In genomic region chr10:69345402-69345801, GRCh38 we compare ENCODE assay signal across 11 cellular contexts.
A peak's percentile ranks its signal among the peaks of the same experiment; 100 is the strongest.
DNase-seq lines count a peak whose midpoint lies in the region; ATAC-seq and TF ChIP-seq lines count a peak whose summit lies in the region.
"Had no signal": no experiment of that assay in that cellular context is flagged by ENCODE, and none has a peak within 500 bp of the region (broad histone marks: within the 10 kb centered on the region; RNA-seq: fewer than 3 reads in every experiment).

No MANE protein-coding gene starts in this region.

- peaks cover 60% of the 10 kb centered on the region for H3K4me1 Mint-ChIP-seq in central memory CD8-positive, alpha-beta T cell
- peaks cover 48% of the 10 kb centered on the region for H3K4me1 Mint-ChIP-seq in neural crest cell

- peaks cover 25% of the 10 kb centered on the region for H3K36me3 Mint-ChIP-seq in central memory CD8-positive, alpha-beta T cell (ENCODE audit: insufficient read depth)
- peaks cover 12% of the 10 kb centered on the region for H3K36me3 Mint-ChIP-seq in neural crest cell (ENCODE audit: low read depth)

- H3K27ac Mint-ChIP-seq in central memory CD8-positive, alpha-beta T cell (ENCODE audit: low read depth) = peak overlapping the region; percentile 72
- H3K27ac Mint-ChIP-seq in neural crest cell (ENCODE audit: unreplicated experiment) = peak overlapping the region; percentile 84

- H3K27ac ChIP-seq in right lobe of liver = no peak overlapping the region

- H3K27me3 ChIP-seq in right lobe of liver = no peaks in the 10 kb centered on the region

- no CpG with 5 or more reads among the region's 2 CpGs for WGBS in right lobe of liver (ENCODE audit: insufficient coverage, low coverage, low lambda C conversion rate, missing lambda C conversion rate)

- TF ChIP-seq CTCF in neural crest cell (conservative IDR thresholded peaks at IDR 0.05) = no peak
- no peak for TF ChIP-seq CTCF in right lobe of liver (IDR thresholded peaks at IDR 0.05)

- intact Hi-C loops in right lobe of liver (cut with DNase I) = no loop called here

- no peak overlapping the region for H3K4me3 ChIP-seq in right lobe of liver

- H3K36me3 ChIP-seq in right lobe of liver = no peaks in the 10 kb centered on the region

- no peaks in the 10 kb centered on the region for H3K27me3 Mint-ChIP-seq in central memory CD8-positive, alpha-beta T cell
- no peaks in the 10 kb centered on the region for H3K27me3 Mint-ChIP-seq in neural crest cell (ENCODE audit: low read depth)

- no peaks in the 10 kb centered on the region for H3K4me1 ChIP-seq in right lobe of liver

- no peaks in the 10 kb centered on the region for H3K9me3 ChIP-seq in right lobe of liver

- H3K4me3 Mint-ChIP-seq in central memory CD8-positive, alpha-beta T cell = peak overlapping the region; percentile 25
- no peak overlapping the region for H3K4me3 Mint-ChIP-seq in neural crest cell

- no peak for TF ChIP-seq POLR2A in right lobe of liver (IDR thresholded peaks at IDR 0.05)

- DNase-seq in DMS53 treated with DMSO at 0.1 percent for 48 hours (lab: John Stamatoyannopoulos, UW; ENCODE audit: unreplicated experiment) (peak; percentile 91), NCI-H2029 (lab: John Stamatoyannopoulos, UW) (peak; percentile 93), neural crest cell (ENCODE audit: low read depth, low spot score) (no peak), right lobe of liver (no peak), CD1c-positive myeloid dendritic cell (ENCODE audit: extremely low spot score) (no peak)
- no peak for DNase-seq in central memory CD8-positive, alpha-beta T cell (ENCODE audit: low spot score in 2 of 2)
- DNase-seq: activated CD4-positive, CD25-positive, alpha-beta regulatory T cell treated with anti-CD3 and anti-CD28 coated beads, Interleukin-2, amount 50 U/mL, for 72 hours; effector CD4-positive, alpha-beta T cell; midbrain had no signal

- no peak for ATAC-seq in central memory CD8-positive, alpha-beta T cell (replicated peaks; ENCODE audit: extremely low read depth, poor library complexity, severe bottlenecking)
- ATAC-seq in right lobe of liver (no peak), GM21526 (IDR thresholded peaks at IDR 0.05; ENCODE audit: low FRiP score, unreplicated experiment) (no peak), GM18907 (IDR thresholded peaks at IDR 0.05; ENCODE audit: unreplicated experiment) (no peak)

- no peaks in the 10 kb centered on the region for H3K9me3 Mint-ChIP-seq in central memory CD8-positive, alpha-beta T cell
- H3K9me3 Mint-ChIP-seq in neural crest cell = no peaks in the 10 kb centered on the region

Comparison
In these comparisons a context has a peak if more than half of its experiments do, and no peak if none do; other contexts are left out.
1. DNase-seq: peak in DMS53 treated with DMSO at 0.1 percent for 48 hours (single experiment) and NCI-H2029 (single experiment); none in central memory CD8-positive, alpha-beta T cell (0 of 2), neural crest cell (single experiment), right lobe of liver (0 of 3) and CD1c-positive myeloid dendritic cell (single experiment).